ENCODE assay signal across 10 cellular contexts in the genomic region with DNA sequence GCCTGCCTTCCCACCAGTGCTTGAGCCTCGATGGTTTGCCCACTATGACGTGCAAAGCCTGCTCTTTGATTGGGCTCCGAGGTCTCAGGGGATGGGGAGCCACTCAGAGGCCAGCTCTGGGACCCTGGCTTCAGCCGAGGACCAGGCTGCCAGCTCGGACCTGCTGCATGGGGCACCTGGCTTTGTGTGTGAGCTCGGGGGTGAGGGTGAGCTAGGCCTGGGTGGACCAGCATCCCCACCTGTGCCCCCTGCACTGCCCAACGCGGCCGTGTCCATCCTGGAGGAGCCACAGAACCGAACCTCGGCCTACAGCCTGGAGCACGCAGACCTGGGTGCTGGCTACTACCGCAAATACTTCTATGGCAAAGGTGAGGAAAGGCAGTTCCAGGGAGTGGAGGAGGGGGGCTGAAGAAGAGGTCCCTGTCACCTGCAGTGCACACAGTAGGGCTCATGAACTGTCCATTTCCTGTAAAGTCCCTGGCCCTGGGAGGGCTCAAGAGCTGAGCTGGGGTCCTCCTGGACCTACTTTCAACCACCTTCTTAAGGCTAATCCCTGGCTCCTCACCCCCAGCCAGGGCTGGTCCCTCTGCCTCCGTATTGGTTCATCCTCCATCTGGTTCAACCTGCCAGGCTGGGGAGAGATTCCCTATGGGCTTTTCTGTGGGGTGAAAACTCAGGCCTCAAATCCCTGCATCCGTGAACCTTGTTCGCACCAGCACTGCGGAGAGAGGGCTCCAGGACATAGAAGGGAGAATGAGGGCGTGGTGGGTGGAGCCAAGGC. TPM values are rescaled to one million over a fixed set of nuclear protein-coding genes. Genes with fewer than 3 reads are reported as not detected.
DNase-seq lines count a peak whose midpoint lies in the region; ATAC-seq and TF ChIP-seq lines count a peak whose summit lies in the region.
"Had no signal": no experiment of that assay in that cellular context is flagged by ENCODE, and none has a peak within 500 bp of the region (broad histone marks: within the 10 kb centered on the region; RNA-seq: fewer than 3 reads in every experiment).

No MANE protein-coding gene starts in this region.

- DNase-seq in CD8-positive, alpha-beta memory T cell, result no peak
- peak; percentile 13 for DNase-seq in NCI-H82 treated with DMSO at 0.1 percent for 48 hours (lab: John Stamatoyannopoulos, UW; ENCODE audit: unreplicated experiment)
- no peak for DNase-seq in effector memory CD8-positive, alpha-beta T cell
- DNase-seq in trophoblast cell, result no peak
- DNase-seq in body of pancreas, result no peak
- DNase-seq in NOMO-1 treated with dmso at 0.1 percent for 144 hours (lab: John Stamatoyannopoulos, UW; ENCODE audit: unreplicated experiment), result no peak
- no peak for DNase-seq in NCI-H345 treated with DMSO at 0.1 percent for 48 hours (lab: John Stamatoyannopoulos, UW; ENCODE audit: unreplicated experiment)
- no peak for DNase-seq in NCI-H1048 (lab: John Stamatoyannopoulos, UW)
- DNase-seq: activated CD4-positive, alpha-beta T cell treated with anti-CD3 and anti-CD28 coated beads, Interleukin-2, amount 50 U/mL, for 1 hour; DMS79 treated with DMSO at 0.1 percent for 48 hours had no signal

- CTCF ChIA-PET in CD8-positive, alpha-beta memory T cell (lab: Charles Lee), result interaction anchor here (1.3 to 5.1 kb wide), 5 partner anchors 11 to 64 kb away, joined by 3 to 26 read pairs (median 7); no protein-coding TSS in a partner anchor

- peaks cover 0 to 80% (median 3%) of the 10 kb centered on the region in 3 donors for H3K36me3 Mint-ChIP-seq in CD8-positive, alpha-beta memory T cell
- H3K36me3 Mint-ChIP-seq in effector memory CD8-positive, alpha-beta T cell (ENCODE audit: insufficient read depth), result peaks cover 92% of the 10 kb centered on the region

- POLR2A ChIA-PET in CD8-positive, alpha-beta memory T cell (lab: Charles Lee), result interaction anchor here (0.8 to 7.3 kb wide), 3 partner anchors 11 to 21 kb away, joined by 3 to 93 read pairs (median 32); a partner anchor contains a TSS

- no peak overlapping the region for H2AK5ac ChIP-seq in trophoblast cell (ENCODE audit: low read length)

- H3K18ac ChIP-seq in trophoblast cell (ENCODE audit: low read length), result no peak overlapping the region

- no peaks in the 10 kb centered on the region for H3K9me3 ChIP-seq in CD8-positive, alpha-beta memory T cell (ENCODE audit: low read length)
- H3K9me3 ChIP-seq in trophoblast cell (ENCODE audit: insufficient read depth, low read depth, low read length) (peaks cover 6% of the 10 kb centered on the region), body of pancreas (no peaks in the 10 kb centered on the region)

- peaks cover 65% of the 10 kb centered on the region for H3K4me1 ChIP-seq in CD8-positive, alpha-beta memory T cell (ENCODE audit: insufficient read depth, low read length)
- H3K4me1 ChIP-seq in trophoblast cell (ENCODE audit: control insufficient read depth in 1 of 2, insufficient read depth in 2 of 2, low read length in 2 of 2) (peaks cover 19 to 24% of the 10 kb centered on the region in 2 experiments), body of pancreas (peaks cover 23% of the 10 kb centered on the region)

- no peak overlapping the region for H2BK120ac ChIP-seq in trophoblast cell (ENCODE audit: insufficient read depth, low read length, poor library complexity)

- peak overlapping the region; percentile 43 for H3K27ac ChIP-seq in CD8-positive, alpha-beta memory T cell (ENCODE audit: low read depth, low read length)
- no peak overlapping the region for H3K27ac ChIP-seq in trophoblast cell (ENCODE audit: low read depth, low read length)
- peak overlapping the region in 1 of 4 donors; percentile 66 for H3K27ac ChIP-seq in body of pancreas

- H3K27me3 Mint-ChIP-seq in CD8-positive, alpha-beta memory T cell, result peaks cover 0 to 5% of the 10 kb centered on the region in 2 donors
- no peaks in the 10 kb centered on the region for H3K27me3 Mint-ChIP-seq in effector memory CD8-positive, alpha-beta T cell

- peaks cover 5% of the 10 kb centered on the region for H3K79me2 ChIP-seq in trophoblast cell (ENCODE audit: control insufficient read depth, insufficient read depth, low read length, poor library complexity)

- H2BK5ac ChIP-seq in trophoblast cell (ENCODE audit: low read depth, low read length, poor library complexity), result no peak overlapping the region

- H3K4me1 Mint-ChIP-seq in CD8-positive, alpha-beta memory T cell, result peaks cover 44 to 67% (median 48%) of the 10 kb centered on the region in 3 donors
- peaks cover 38 to 56% of the 10 kb centered on the region in 2 donors for H3K4me1 Mint-ChIP-seq in effector memory CD8-positive, alpha-beta T cell (ENCODE audit: low read depth in 2 of 2)

- no peak overlapping the region for H3K9ac ChIP-seq in trophoblast cell (ENCODE audit: low read length)

- H2AFZ ChIP-seq in trophoblast cell (ENCODE audit: insufficient read depth, low read length, poor library complexity), result no peak overlapping the region

- peak overlapping the region; percentile 71 to 99 (median 95) for H3K4me3 Mint-ChIP-seq in CD8-positive, alpha-beta memory T cell
- H3K4me3 Mint-ChIP-seq in effector memory CD8-positive, alpha-beta T cell, result peak overlapping the region; percentile 89 to 90

- no peak overlapping the region for H2BK12ac ChIP-seq in trophoblast cell (ENCODE audit: low read length)

- no peak for TF ChIP-seq POLR2A in body of pancreas (IDR thresholded peaks at IDR 0.05)

- TF ChIP-seq CTCF in body of pancreas (IDR thresholded peaks at IDR 0.05), result no peak

- H3K79me1 ChIP-seq in trophoblast cell (ENCODE audit: low read length), result peaks cover 7% of the 10 kb centered on the region

- H3K27ac Mint-ChIP-seq in CD8-positive, alpha-beta memory T cell, result peak overlapping the region; percentile 83 to 100 (median 94)
- peak overlapping the region; percentile 82 to 98 for H3K27ac Mint-ChIP-seq in effector memory CD8-positive, alpha-beta T cell

- H3K4me2 ChIP-seq in trophoblast cell (ENCODE audit: low read length), result peak overlapping the region; percentile 23

- H4K12ac ChIP-seq in trophoblast cell (ENCODE audit: low read depth, low read length), result no peak overlapping the region

- no peak overlapping the region for H3K14ac ChIP-seq in trophoblast cell (ENCODE audit: low read length)

- H3K36me3 ChIP-seq in CD8-positive, alpha-beta memory T cell (ENCODE audit: insufficient read depth, low read length), result peaks cover 30% of the 10 kb centered on the region
- peaks cover 17% of the 10 kb centered on the region in 2 experiments for H3K36me3 ChIP-seq in trophoblast cell (ENCODE audit: control insufficient read depth in 1 of 2, insufficient read depth in 2 of 2, low read length in 2 of 2)
- peaks cover 0 to 2% of the 10 kb centered on the region in 2 donors for H3K36me3 ChIP-seq in body of pancreas (replicated peaks in 1 of 2; ENCODE audit: insufficient read depth in 1 of 2, low read depth in 2 of 2)

- intact Hi-C loops in body of pancreas (cut with DNase I), result no loop called here

- no peak overlapping the region for H3K4ac ChIP-seq in trophoblast cell (ENCODE audit: low read depth, low read length)

- H4K91ac ChIP-seq in trophoblast cell (ENCODE audit: low read depth, low read length), result no peak overlapping the region

- ATAC-seq in effector memory CD8-positive, alpha-beta T cell (replicated peaks), result no peak
- ATAC-seq in body of pancreas, result no peak

- H3K27me3 ChIP-seq in CD8-positive, alpha-beta memory T cell (ENCODE audit: insufficient read depth, low read length, poor library complexity, severe bottlenecking), result no peaks in the 10 kb centered on the region
- H3K27me3 ChIP-seq in trophoblast cell (ENCODE audit: insufficient read depth, low read length) (no peaks in the 10 kb centered on the region), body of pancreas (no peaks in the 10 kb centered on the region)

- H3K4me3 ChIP-seq in CD8-positive, alpha-beta memory T cell (ENCODE audit: low read length), result peak overlapping the region; percentile 92
- H3K4me3 ChIP-seq in trophoblast cell (ENCODE audit: low read depth, low read length) (no peak overlapping the region), body of pancreas (no peak overlapping the region)

- no peak overlapping the region for H3K23ac ChIP-seq in trophoblast cell (ENCODE audit: low read length)

- H3K9me3 Mint-ChIP-seq in CD8-positive, alpha-beta memory T cell, result peaks cover 0 to 1% (median 0%) of the 10 kb centered on the region in 5 donors
- no peaks in the 10 kb centered on the region for H3K9me3 Mint-ChIP-seq in effector memory CD8-positive, alpha-beta T cell

- WGBS in trophoblast cell (ENCODE audit: extremely low coverage, insufficient coverage, insufficient read length), result no CpG with 5 or more reads among the region's 18 CpGs
- 79 to 89% methylated on average over 4 to 17 of the region's 18 CpGs for WGBS in body of pancreas, 2 donors

- H4K8ac ChIP-seq in trophoblast cell (ENCODE audit: low read depth, low read length), result no peak overlapping the region

RNA-seq across cellular contexts. Expression of a gene that starts 3.5 kb away (rescaled TPM):
- 100 to 1,000 TPM; 111 to 123 TPM for total RNA-seq in CD8-positive, alpha-beta memory T cell
- 335 TPM for polyA plus RNA-seq in CD8-positive, alpha-beta memory T cell
- 25.5 and 28.2 TPM in 2 replicates for polyA plus RNA-seq in trophoblast cell (2013)
- total RNA-seq in body of pancreas, result 10 to 100 TPM; 23.6 to 29.3 TPM

RNA-seq across cellular contexts. Expression of a gene that starts 21.3 kb away (rescaled TPM):
- total RNA-seq in CD8-positive, alpha-beta memory T cell, result 10 to 100 TPM; 87.3 to 89.7 TPM
- polyA plus RNA-seq in CD8-positive, alpha-beta memory T cell, result 76.0 TPM
- 69.3 and 74.1 TPM in 2 replicates for polyA plus RNA-seq in trophoblast cell (2013)
- total RNA-seq in body of pancreas, result 10 to 100 TPM; 27.5 to 45.8 TPM

RNA-seq across cellular contexts. Expression of a gene that starts 25.8 kb away (rescaled TPM):
- total RNA-seq in CD8-positive, alpha-beta memory T cell, result 10 to 100 TPM; 46.4 to 53.1 TPM
- 8.5 TPM for polyA plus RNA-seq in CD8-positive, alpha-beta memory T cell
- polyA plus RNA-seq in trophoblast cell (2013), result 26.5 TPM in 2 replicates
- 10 to 100 TPM; 21.8 to 56.7 TPM for total RNA-seq in body of pancreas

RNA-seq across cellular contexts. Expression of a gene that starts 27.4 kb away (rescaled TPM):
- total RNA-seq in CD8-positive, alpha-beta memory T cell, result 10 to 100 TPM; 61.6 to 65.5 TPM
- 23.5 TPM for polyA plus RNA-seq in CD8-positive, alpha-beta memory T cell
- 50.2 and 51.4 TPM in 2 replicates for polyA plus RNA-seq in trophoblast cell (2013)
- total RNA-seq in body of pancreas, result 10 to 100 TPM; 31.6 to 94.9 TPM

RNA-seq across cellular contexts. Expression of a gene that starts 45.8 kb away (rescaled TPM):
- under 1 TPM; 0.59 to 0.64 TPM for total RNA-seq in CD8-positive, alpha-beta memory T cell
- not detected for polyA plus RNA-seq in CD8-positive, alpha-beta memory T cell
- 0.03 and 0.04 TPM in 2 replicates for polyA plus RNA-seq in trophoblast cell (2013)
- 1 to 10 TPM in 1 of 2 donors, under 1 TPM in 1; 0.66 to 1.0 TPM for total RNA-seq in body of pancreas
